In the genomic region with DNA sequence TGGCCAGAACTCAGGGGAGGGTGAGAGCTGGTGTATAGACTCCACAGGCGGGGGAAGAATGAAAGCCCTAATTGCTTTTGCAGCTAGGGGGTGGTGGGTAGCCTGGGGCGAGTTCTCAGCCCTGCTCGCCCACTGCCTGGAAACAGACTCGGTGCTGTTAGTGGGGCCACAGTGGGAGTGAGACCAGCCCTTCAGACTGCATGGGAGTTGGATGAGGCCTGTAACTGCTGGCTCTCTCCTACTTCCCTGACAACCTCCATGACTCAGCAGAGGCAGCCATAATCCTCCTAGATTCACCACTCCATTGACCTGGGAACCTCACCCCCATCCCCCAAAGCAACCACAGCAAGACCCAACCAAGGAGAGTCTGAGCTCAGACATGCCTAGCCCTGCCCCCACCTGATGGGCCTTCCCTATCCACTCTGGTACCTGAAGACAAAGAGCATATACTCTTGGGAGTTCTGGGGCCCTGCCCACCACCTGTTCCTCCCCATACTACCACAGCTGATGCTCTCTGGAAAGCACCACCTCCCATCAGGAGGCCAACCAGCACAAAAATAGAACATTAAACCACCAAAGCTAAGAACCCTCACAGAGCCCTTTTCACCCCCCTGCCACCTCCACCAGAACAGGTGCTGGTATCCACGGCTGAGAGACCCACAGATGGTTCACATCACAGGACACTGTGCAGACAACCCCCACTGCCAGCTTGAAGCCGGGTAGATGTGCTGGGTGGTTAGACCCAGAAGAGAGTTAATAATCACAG, we compare ENCODE assay signal across 14 cellular contexts.
DNase-seq lines count a peak whose midpoint lies in the region; ATAC-seq lines count a peak whose summit lies in the region.
"Had no signal": no experiment of that assay in that cellular context is flagged by ENCODE, and none has a peak within 500 bp of the region (broad histone marks: within the 10 kb centered on the region; RNA-seq: fewer than 3 reads in every experiment).

No MANE protein-coding gene starts in this region.

- H3K36me3 Mint-ChIP-seq in naive B cell = peaks cover 25 to 31% of the 10 kb centered on the region in 2 donors
- peaks cover 27% of the 10 kb centered on the region for H3K36me3 Mint-ChIP-seq in activated naive CD4-positive, alpha-beta T cell treated with anti-CD3 and anti-CD28 coated beads for 36 hours (ENCODE audit: low read depth)

- H3K9me3 Mint-ChIP-seq in naive B cell = peaks cover 0 to 20% (median 11%) of the 10 kb centered on the region in 7 donors
- peaks cover 16% of the 10 kb centered on the region for H3K9me3 Mint-ChIP-seq in activated naive CD4-positive, alpha-beta T cell treated with anti-CD3 and anti-CD28 coated beads for 36 hours

- H3K4me3 Mint-ChIP-seq in naive B cell = peak overlapping the region in 6 of 8 donors; percentile 5 to 79 (median 56)
- no peak overlapping the region for H3K4me3 Mint-ChIP-seq in activated naive CD4-positive, alpha-beta T cell treated with anti-CD3 and anti-CD28 coated beads for 36 hours
- H3K4me3 Mint-ChIP-seq: activated naive CD4-positive, alpha-beta T cell treated with anti-CD3 and anti-CD28 coated beads, Interleukin-2, amount 10 ng/mL, durations not matched to agents 7 days and 5 days; central memory CD8-positive, alpha-beta T cell had no signal

- intact Hi-C loops in activated naive CD4-positive, alpha-beta T cell treated with anti-CD3 and anti-CD28 coated beads for 36 hours (cut with micrococcal nuclease) = no loop called here

- no peaks in the 10 kb centered on the region for H3K27me3 Mint-ChIP-seq in naive B cell
- no peaks in the 10 kb centered on the region for H3K27me3 Mint-ChIP-seq in activated naive CD4-positive, alpha-beta T cell treated with anti-CD3 and anti-CD28 coated beads for 36 hours (ENCODE audit: low read depth)
- H3K27me3 Mint-ChIP-seq: activated naive CD4-positive, alpha-beta T cell treated with anti-CD3 and anti-CD28 coated beads, Interleukin-2, amount 10 ng/mL, durations not matched to agents 7 days and 5 days; central memory CD8-positive, alpha-beta T cell had no signal

- peak overlapping the region in 5 of 6 donors; percentile 59 to 93 (median 92) for H3K27ac Mint-ChIP-seq in naive B cell
- H3K27ac Mint-ChIP-seq in activated naive CD4-positive, alpha-beta T cell treated with anti-CD3 and anti-CD28 coated beads for 36 hours = no peak overlapping the region
- H3K27ac Mint-ChIP-seq: activated naive CD4-positive, alpha-beta T cell treated with anti-CD3 and anti-CD28 coated beads, Interleukin-2, amount 10 ng/mL, durations not matched to agents 7 days and 5 days had no signal

- ATAC-seq in GM18909 (IDR thresholded peaks at IDR 0.05; ENCODE audit: poor library complexity, unreplicated experiment) (peak; percentile 41), HG02943 (IDR thresholded peaks at IDR 0.05; ENCODE audit: low read depth, unreplicated experiment) (peak; percentile 70), naive B cell (ENCODE audit: low read depth in 2 of 2) (peak; percentile 35 to 75), GM19324 (IDR thresholded peaks at IDR 0.05; ENCODE audit: low FRiP score, unreplicated experiment) (no peak)

- peaks cover 49 to 50% (median 50%) of the 10 kb centered on the region in 3 donors for H3K4me1 Mint-ChIP-seq in naive B cell
- H3K4me1 Mint-ChIP-seq in activated naive CD4-positive, alpha-beta T cell treated with anti-CD3 and anti-CD28 coated beads for 36 hours (ENCODE audit: low read depth) = no peaks in the 10 kb centered on the region
- H3K4me1 Mint-ChIP-seq: central memory CD8-positive, alpha-beta T cell had no signal

- CTCF ChIA-PET in activated naive CD4-positive, alpha-beta T cell treated with anti-CD3 and anti-CD28 coated beads for 36 hours (lab: Charles Lee) = no interaction called here

- DNase-seq in NCI-H2171 treated with DMSO at 0.1 percent for 48 hours (lab: John Stamatoyannopoulos, UW) = peak; percentile 99
- DNase-seq in naive B cell = peak; percentile 43
- no peak for DNase-seq in hepatic stellate cell (ENCODE audit: low spot score)
- no peak for DNase-seq in activated naive CD4-positive, alpha-beta T cell treated with anti-CD3 and anti-CD28 coated beads for 36 hours
- DNase-seq: activated CD4-positive, alpha-beta T cell treated with anti-CD3 and anti-CD28 coated beads for 48 hours; activated naive CD4-positive, alpha-beta T cell treated with anti-CD3 and anti-CD28 coated beads, Interleukin-2, amount 10 ng/mL, durations not matched to agents 7 days and 5 days; GM23248; midbrain; NCI-H526 treated with DMSO at 0.1 percent for 48 hours; retina had no signal

Comparison
In these comparisons a context has a peak if more than half of its experiments do, and no peak if none do; other contexts are left out.
1. DNase-seq: peak in NCI-H2171 treated with DMSO at 0.1 percent for 48 hours (single experiment) and naive B cell (single experiment); none in hepatic stellate cell (single experiment) and activated naive CD4-positive, alpha-beta T cell treated with anti-CD3 and anti-CD28 coated beads for 36 hours (single experiment).